11 cellular contexts compared by ENCODE assay signal in genomic region chr21:32534113-32534512, GRCh38. TPM values are rescaled to one million over a fixed set of nuclear protein-coding genes. Genes with fewer than 3 reads are reported as not detected.
"Had no signal": no experiment of that assay in that cellular context is flagged by ENCODE, and none has a peak within 500 bp of the region (broad histone marks: within the 10 kb centered on the region; RNA-seq: fewer than 3 reads in every experiment).

No MANE protein-coding gene starts in this region.

- H3K27ac ChIP-seq: GM23248, HL-60 had no signal

- H3K36me3 Mint-ChIP-seq: IgD-negative memory B cell had no signal

- H3K9ac ChIP-seq: GM23248 had no signal

- ATAC-seq: HCT116 had no signal

- H3K4me1 Mint-ChIP-seq: IgD-negative memory B cell had no signal

- H3K36me3 ChIP-seq: HAP-1 had no signal

- H3K4me3 Mint-ChIP-seq: HFFc6, IgD-negative memory B cell had no signal

- H3K4me3 ChIP-seq: GM23248, HAP-1 had no signal

- DNase-seq: GM23248, GOT3, H7, HFFc6, KG1 had no signal

- H3K9me3 ChIP-seq: HAP-1 had no signal

- FAIRE-seq: HepG2 had no signal

- H2AFZ ChIP-seq: GM23248 had no signal

- H3K27ac Mint-ChIP-seq: HFFc6, IgD-negative memory B cell had no signal

RNA-seq across cellular contexts. Expression of gene TCP10L, which starts 51.2 kb away (rescaled TPM):
- total RNA-seq: H4, H7 had no signal
- polyA plus RNA-seq: GM23248 had no signal
